22 cellular contexts compared by ENCODE assay signal in genomic region chr3:183586477-183586876, GRCh38. TPM values are rescaled to one million over a fixed set of nuclear protein-coding genes. Genes with fewer than 3 reads are reported as not detected.
A peak's percentile ranks its signal among the peaks of the same experiment; 100 is the strongest.
DNase-seq lines count a peak whose midpoint lies in the region; ATAC-seq and TF ChIP-seq lines count a peak whose summit lies in the region.
"Had no signal": no experiment of that assay in that cellular context is flagged by ENCODE, and none has a peak within 500 bp of the region (broad histone marks: within the 10 kb centered on the region; RNA-seq: fewer than 3 reads in every experiment).

No MANE protein-coding gene starts in this region.

- H3K56ac ChIP-seq in mesendoderm (ENCODE audit: low read length): no peak overlapping the region

- no peak overlapping the region for H3K4me2 ChIP-seq in mesendoderm (ENCODE audit: low read length)

- H3K9me3 ChIP-seq in CD8-positive, alpha-beta T cell (ENCODE audit: low read length): no peaks in the 10 kb centered on the region
- H3K9me3 ChIP-seq: SJCRH30, spleen, suprapubic skin had no signal

- H2BK120ac ChIP-seq in mesendoderm (ENCODE audit: low read depth, low read length): no peak overlapping the region

- no peaks in the 10 kb centered on the region for H3K36me3 Mint-ChIP-seq in CD8-positive, alpha-beta T cell
- H3K36me3 Mint-ChIP-seq in activated CD8-positive, alpha-beta T cell treated with anti-CD3 and anti-CD28 coated beads, Interleukin-2, amount 10 ng/mL, durations not matched to agents 7 days and 5 days (ENCODE audit: low read depth): no peaks in the 10 kb centered on the region

- H3K4me1 ChIP-seq in CD8-positive, alpha-beta T cell (ENCODE audit: insufficient read depth, low read length): peaks cover 25% of the 10 kb centered on the region
- peaks cover 14% of the 10 kb centered on the region for H3K4me1 ChIP-seq in mesendoderm (ENCODE audit: control insufficient read depth, low read depth, low read length)

- H3K9ac ChIP-seq in mesendoderm (ENCODE audit: low read length): no peak overlapping the region

- H3K27me3 Mint-ChIP-seq in CD8-positive, alpha-beta T cell (ENCODE audit: low read depth): no peaks in the 10 kb centered on the region
- no peaks in the 10 kb centered on the region for H3K27me3 Mint-ChIP-seq in activated CD8-positive, alpha-beta T cell treated with anti-CD3 and anti-CD28 coated beads, Interleukin-2, amount 10 ng/mL, durations not matched to agents 7 days and 5 days (ENCODE audit: low read depth)

- H3K27me3 ChIP-seq in CD8-positive, alpha-beta T cell (ENCODE audit: insufficient read depth, low read length): no peaks in the 10 kb centered on the region
- H3K27me3 ChIP-seq in mesendoderm (ENCODE audit: insufficient read depth, low read length, poor library complexity): no peaks in the 10 kb centered on the region
- H3K27me3 ChIP-seq: SJCRH30, spleen, suprapubic skin had no signal

- H3K4me1 Mint-ChIP-seq in CD8-positive, alpha-beta T cell (ENCODE audit: low read depth): peaks cover 33% of the 10 kb centered on the region
- peaks cover 25% of the 10 kb centered on the region for H3K4me1 Mint-ChIP-seq in activated CD8-positive, alpha-beta T cell treated with anti-CD3 and anti-CD28 coated beads, Interleukin-2, amount 10 ng/mL, durations not matched to agents 7 days and 5 days (ENCODE audit: low read depth)

- H4K8ac ChIP-seq in mesendoderm (ENCODE audit: low read depth, low read length): no peak overlapping the region

- H3K4ac ChIP-seq in mesendoderm (ENCODE audit: low read depth, low read length): no peak overlapping the region

- H3K36me3 ChIP-seq in CD8-positive, alpha-beta T cell (ENCODE audit: insufficient read depth, low read length): no peaks in the 10 kb centered on the region
- no peaks in the 10 kb centered on the region for H3K36me3 ChIP-seq in mesendoderm (ENCODE audit: control insufficient read depth, insufficient read depth, low read length)
- H3K36me3 ChIP-seq: SJCRH30, spleen, suprapubic skin had no signal

- no peak overlapping the region for H2BK5ac ChIP-seq in mesendoderm (ENCODE audit: low read length)

- no peak overlapping the region for H3K18ac ChIP-seq in mesendoderm (ENCODE audit: low read length)

- POLR2A ChIA-PET in CD8-positive, alpha-beta T cell (lab: Charles Lee): interaction anchor here (0.8 to 2.4 kb wide), 3 partner anchors 10 to 111 kb away, joined by 3 to 6 read pairs (median 5); partner anchors contain the start of gene KLHL24
- POLR2A ChIA-PET in activated CD8-positive, alpha-beta T cell treated with anti-CD3 and anti-CD28 coated beads, Interleukin-2, amount 10 ng/mL, durations not matched to agents 7 days and 5 days (lab: Charles Lee): interaction anchor here (0.9 to 1.9 kb wide), 2 partner anchors 31 to 49 kb away, joined by 3 to 5 read pairs; partner anchors contain the start of genes KLHL24 and KLHL6

- H2AK5ac ChIP-seq in mesendoderm (ENCODE audit: low read length): peak overlapping the region; percentile 9

- no peak overlapping the region for H3K23ac ChIP-seq in mesendoderm (ENCODE audit: low read length)

- H3K27ac Mint-ChIP-seq in CD8-positive, alpha-beta T cell: peak overlapping the region; percentile 75
- H3K27ac Mint-ChIP-seq in activated CD8-positive, alpha-beta T cell treated with anti-CD3 and anti-CD28 coated beads, Interleukin-2, amount 10 ng/mL, durations not matched to agents 7 days and 5 days: peak overlapping the region; percentile 84

- no peak overlapping the region for H4K5ac ChIP-seq in mesendoderm (ENCODE audit: low read length)

- peak overlapping the region; percentile 12 for H3K4me3 Mint-ChIP-seq in CD8-positive, alpha-beta T cell
- peak overlapping the region; percentile 30 for H3K4me3 Mint-ChIP-seq in activated CD8-positive, alpha-beta T cell treated with anti-CD3 and anti-CD28 coated beads, Interleukin-2, amount 10 ng/mL, durations not matched to agents 7 days and 5 days

- no peak overlapping the region for H3K4me3 ChIP-seq in CD8-positive, alpha-beta T cell (ENCODE audit: low read depth, low read length)
- H3K4me3 ChIP-seq in mesendoderm (ENCODE audit: low read length): no peak overlapping the region
- H3K4me3 ChIP-seq: SJCRH30, spleen, suprapubic skin had no signal

- H3K79me1 ChIP-seq in mesendoderm (ENCODE audit: low read length): no peaks in the 10 kb centered on the region

- H3K79me2 ChIP-seq in mesendoderm (ENCODE audit: control insufficient read depth, insufficient read depth, low read length): no peaks in the 10 kb centered on the region

- no CpG with 5 or more reads among the region's 5 CpGs for WGBS in mesendoderm (ENCODE audit: extremely low coverage, insufficient coverage, low lambda C conversion rate)

- no peak for TF ChIP-seq CTCF in CD8-positive, alpha-beta T cell (IDR thresholded peaks at IDR 0.05)

- peak; percentile 44 for ATAC-seq in CD8-positive, alpha-beta T cell
- peak; percentile 87 for ATAC-seq in activated CD8-positive, alpha-beta T cell treated with anti-CD3 and anti-CD28 coated beads, Interleukin-2, amount 10 ng/mL, durations not matched to agents 7 days and 5 days
- ATAC-seq in HG03378 (IDR thresholded peaks at IDR 0.05; ENCODE audit: unreplicated experiment): no peak
- ATAC-seq: HCT116, left lobe of liver had no signal

- H3K9me3 Mint-ChIP-seq in CD8-positive, alpha-beta T cell: no peaks in the 10 kb centered on the region
- no peaks in the 10 kb centered on the region for H3K9me3 Mint-ChIP-seq in activated CD8-positive, alpha-beta T cell treated with anti-CD3 and anti-CD28 coated beads, Interleukin-2, amount 10 ng/mL, durations not matched to agents 7 days and 5 days (ENCODE audit: insufficient read depth)

- no peak overlapping the region for H2BK15ac ChIP-seq in mesendoderm (replicated peaks; ENCODE audit: low read depth)

- CTCF ChIA-PET in CD8-positive, alpha-beta T cell (lab: Charles Lee): interaction anchor here (1.4 kb wide), 1 partner anchor 180 kb away, joined by 3 read pairs; no protein-coding TSS in a partner anchor
- CTCF ChIA-PET in activated CD8-positive, alpha-beta T cell treated with anti-CD3 and anti-CD28 coated beads, Interleukin-2, amount 10 ng/mL, durations not matched to agents 7 days and 5 days (lab: Charles Lee): interaction anchor here (1.2 to 1.5 kb wide), 2 partner anchors 15 to 31 kb away, joined by 3 to 6 read pairs; partner anchors contain the start of gene KLHL6

- intact Hi-C loops in CD8-positive, alpha-beta T cell (cut with DNase I, micrococcal nuclease): no loop called here
- intact Hi-C loops in posterior cingulate gyrus (cut with DNase I): no loop called here

- H3K27ac ChIP-seq in CD8-positive, alpha-beta T cell (ENCODE audit: low read depth, low read length): no peak overlapping the region
- H3K27ac ChIP-seq in mesendoderm (ENCODE audit: low read depth, low read length): no peak overlapping the region
- H3K27ac ChIP-seq: SJCRH30, suprapubic skin had no signal

- DNase-seq in activated T-cell treated with anti-CD3 and anti-CD28 coated beads, Interleukin-2, amount 50 U/mL, for 1 hour: peak; percentile 23
- no peak for DNase-seq in activated T-cell treated with anti-CD3 and anti-CD28 coated beads, Interleukin-2, amount 50 U/mL, for 48 hours
- peak in 4 of 7 experiments; percentile 9 to 53 (median 14) for DNase-seq in CD8-positive, alpha-beta T cell
- peak; percentile 43 for DNase-seq in activated CD8-positive, alpha-beta T cell treated with anti-CD3 and anti-CD28 coated beads, Interleukin-2, amount 10 ng/mL, durations not matched to agents 7 days and 5 days
- DNase-seq in mesendoderm: no peak
- DNase-seq in posterior cingulate gyrus: no peak
- no peak for DNase-seq in dermis blood vessel endothelial cell
- DNase-seq: ACHN; DMS79 treated with DMSO at 0.1 percent for 48 hours; head of caudate nucleus; IMR-90; NCI-H1436; NCI-H2171; NCI-H748 treated with DMSO at 0.1 percent for 48 hours; SJCRH30; spleen; stimulated activated CD8-positive, alpha-beta memory T cell treated with anti-CD3 and anti-CD28 coated beads, Interleukin-4, amount 100 ng/mL, for 48 hours had no signal

RNA-seq across cellular contexts. Expression of gene KLHL6, which starts 31.0 kb away (rescaled TPM):
- 10 to 100 TPM; 27.7 to 29.7 TPM for total RNA-seq in CD8-positive, alpha-beta T cell
- 10 to 100 TPM; 27.4 to 27.8 TPM for total RNA-seq in activated CD8-positive, alpha-beta T cell treated with anti-CD3 and anti-CD28 coated beads, Interleukin-2, amount 10 ng/mL, durations not matched to agents 7 days and 5 days
- 0.08 TPM for polyA plus RNA-seq in mesendoderm (2013, experiment 1 of 2)
- 0.06 TPM for polyA plus RNA-seq in mesendoderm (2013, experiment 2 of 2)
- total RNA-seq in dermis blood vessel endothelial cell: 5.1 and 8.2 TPM in 2 replicates
- total RNA-seq: IMR-90, MCF 10A, SJCRH30 had no signal
- polyA plus RNA-seq: IMR-90 had no signal

RNA-seq across cellular contexts. Expression of gene KLHL24, which starts 48.9 kb away (rescaled TPM):
- total RNA-seq in CD8-positive, alpha-beta T cell: 100 to 1,000 TPM; 180 to 181 TPM
- total RNA-seq in activated CD8-positive, alpha-beta T cell treated with anti-CD3 and anti-CD28 coated beads, Interleukin-2, amount 10 ng/mL, durations not matched to agents 7 days and 5 days: 1 to 10 TPM; 8.0 to 9.2 TPM
- polyA plus RNA-seq in mesendoderm (2013, experiment 1 of 2): 6.1 TPM
- polyA plus RNA-seq in mesendoderm (2013, experiment 2 of 2): 5.2 TPM
- total RNA-seq in dermis blood vessel endothelial cell: 102 and 139 TPM in 2 replicates

Comparison
In these comparisons a context has a peak if more than half of its experiments do, and no peak if none do; other contexts are left out.
1. DNase-seq: peak in activated T-cell treated with anti-CD3 and anti-CD28 coated beads, Interleukin-2, amount 50 U/mL, for 1 hour (single experiment), CD8-positive, alpha-beta T cell (4 of 7) and activated CD8-positive, alpha-beta T cell treated with anti-CD3 and anti-CD28 coated beads, Interleukin-2, amount 10 ng/mL, durations not matched to agents 7 days and 5 days (single experiment); none in activated T-cell treated with anti-CD3 and anti-CD28 coated beads, Interleukin-2, amount 50 U/mL, for 48 hours (0 of 2), mesendoderm (single experiment), posterior cingulate gyrus (0 of 10) and dermis blood vessel endothelial cell (single experiment).
2. RNA of gene KLHL24, which starts 48.9 kb away (total RNA-seq): 180 to 181 TPM in CD8-positive, alpha-beta T cell and 102 to 139 TPM in dermis blood vessel endothelial cell; 8.0 to 9.2 TPM in activated CD8-positive, alpha-beta T cell treated with anti-CD3 and anti-CD28 coated beads, Interleukin-2, amount 10 ng/mL, durations not matched to agents 7 days and 5 days; every median in the first group is over 10 times any median in the second.